Comparison of ENCODE assay signal across 3 cellular contexts in genomic region chrX:53630261-53630660, GRCh38.
TF ChIP-seq lines count a peak whose summit lies in the region.

No MANE protein-coding gene starts in this region.

TF ChIP-seq in liver, 16 proteins besides CTCF, POLR2A, EP300 and RAD21:
- peak; percentile 16 to 35 for TF ChIP-seq HNF4A (conservative IDR thresholded peaks at IDR 0.05)
- TF ChIP-seq JUND (IDR thresholded peaks at IDR 0.05), result no peak

TF ChIP-seq in HepG2, 621 proteins besides CTCF, POLR2A, EP300 and RAD21:
- no peak for TF ChIP-seq SCMH1 (CRISPR knock-in tag; IDR thresholded peaks at IDR 0.05; ENCODE audit: borderline replicate concordance)
- TF ChIP-seq SKI (IDR thresholded peaks at IDR 0.05; ENCODE audit: partially characterized antibody), result no peak
- no peak for TF ChIP-seq ZFP1 (CRISPR knock-in tag; IDR thresholded peaks at IDR 0.05)
- no peak for TF ChIP-seq ZNF446 (CRISPR knock-in tag; IDR thresholded peaks at IDR 0.05)
- no peak for TF ChIP-seq ZNF530 (CRISPR knock-in tag; IDR thresholded peaks at IDR 0.05; ENCODE audit: low read depth)
- no peak for TF ChIP-seq ZNF790 (CRISPR knock-in tag; IDR thresholded peaks at IDR 0.05; ENCODE audit: borderline replicate concordance)
- TF ChIP-seq SKIL (CRISPR knock-in tag; IDR thresholded peaks at IDR 0.05; ENCODE audit: borderline replicate concordance), result no peak
- TF ChIP-seq GABPA (IDR thresholded peaks at IDR 0.05; ENCODE audit: low read depth, low read length), result no peak
- no peak for TF ChIP-seq GABPA (CRISPR knock-in tag; IDR thresholded peaks at IDR 0.05; ENCODE audit: low read depth)
- no peak for TF ChIP-seq MEF2D (CRISPR knock-in tag; IDR thresholded peaks at IDR 0.05)
- no peak for TF ChIP-seq MED1 (CRISPR knock-in tag; IDR thresholded peaks at IDR 0.05)
- no peak for TF ChIP-seq ZNF503 (CRISPR knock-in tag; IDR thresholded peaks at IDR 0.05)
- no peak for TF ChIP-seq ZNF547 (CRISPR knock-in tag; IDR thresholded peaks at IDR 0.05)
- TF ChIP-seq HNF4G (IDR thresholded peaks at IDR 0.05; ENCODE audit: borderline replicate concordance, low read depth, low read length), result no peak
- TF ChIP-seq HNF4G (CRISPR knock-in tag; IDR thresholded peaks at IDR 0.05; ENCODE audit: borderline replicate concordance, low read depth), result no peak
- no peak for TF ChIP-seq SMAD3 (CRISPR knock-in tag; IDR thresholded peaks at IDR 0.05)

TF ChIP-seq in IMR-90, 13 proteins besides CTCF, POLR2A, EP300 and RAD21:
- no peak for TF ChIP-seq SMC3 (IDR thresholded peaks at IDR 0.05; ENCODE audit: low read depth, low read length)
- no peak for TF ChIP-seq MAZ (IDR thresholded peaks at IDR 0.05; ENCODE audit: borderline replicate concordance, low read depth, low read length)
- TF ChIP-seq RFX5 (IDR thresholded peaks at IDR 0.05; ENCODE audit: low read depth, low read length), result no peak
- TF ChIP-seq CEBPB (IDR thresholded peaks at IDR 0.05; ENCODE audit: low read depth, low read length), result no peak
- no peak for TF ChIP-seq USF2 (IDR thresholded peaks at IDR 0.05; ENCODE audit: low read depth, low read length)
- no peak for TF ChIP-seq RCOR1 (IDR thresholded peaks at IDR 0.05; ENCODE audit: insufficient replicate concordance, low read length)
- no peak for TF ChIP-seq CHD1 (IDR thresholded peaks at IDR 0.05; ENCODE audit: low read depth, low read length)
- TF ChIP-seq ELK1 (IDR thresholded peaks at IDR 0.05; ENCODE audit: borderline replicate concordance, low read depth, low read length), result no peak
- TF ChIP-seq NFE2L2 (IDR thresholded peaks at IDR 0.05; ENCODE audit: low read depth, low read length), result no peak
- no peak for TF ChIP-seq FOS (IDR thresholded peaks at IDR 0.05; ENCODE audit: low read depth, low read length)
- TF ChIP-seq MAFK (IDR thresholded peaks at IDR 0.05; ENCODE audit: low read depth, low read length), result no peak
TF ChIP-seq in IMR-90: peak in this region for 0.
